ENCODE assay signal across 10 cellular contexts in genomic region chr14:91573528-91573893, GRCh38.
A peak's percentile ranks its signal among the peaks of the same experiment; 100 is the strongest.
DNase-seq lines count a peak whose midpoint lies in the region; ATAC-seq and TF ChIP-seq lines count a peak whose summit lies in the region.
"Had no signal": no experiment of that assay in that cellular context is flagged by ENCODE, and none has a peak within 500 bp of the region (broad histone marks: within the 10 kb centered on the region; RNA-seq: fewer than 3 reads in every experiment).

No MANE protein-coding gene starts in this region.

- H3K9me2 ChIP-seq in GM23338 (ENCODE audit: insufficient read depth): no peaks in the 10 kb centered on the region

- intact Hi-C loops in A673 (cut with micrococcal nuclease; ENCODE audit: unreplicated experiment) (no loop called here), ascending aorta (cut with DNase I) (loop anchor here (1.0 kb wide), 1 partner anchor 63 kb away; the partner anchor contains the start of gene PPP4R3A), Right ventricle myocardium superior (cut with DNase I) (no loop called here)

- no peak overlapping the region for H3K9ac ChIP-seq in mucosa of stomach (ENCODE audit: low read length)

- H3K4me3 Mint-ChIP-seq in GM23338: peak overlapping the region; percentile 84

- no peaks in the 10 kb centered on the region for H3F3A ChIP-seq in GM23338 (replicated peaks; ENCODE audit: low read depth)

- H3K4me1 ChIP-seq in A673 (ENCODE audit: insufficient read depth, low read length, poor library complexity, severe bottlenecking) (no peaks in the 10 kb centered on the region), GM23338 (ENCODE audit: insufficient read depth) (peaks cover 7% of the 10 kb centered on the region; the same call in 1 of the 2 replicates), ascending aorta (peaks cover 0 to 2% of the 10 kb centered on the region in 2 donors), mucosa of stomach (ENCODE audit: control insufficient read depth, insufficient read depth, low read length) (no peaks in the 10 kb centered on the region)

- H3K4me3 ChIP-seq in A673 (ENCODE audit: low read depth, low read length, poor library complexity, severe bottlenecking) (peak overlapping the region; percentile 52), GM23338 (peak overlapping the region; percentile 76; the same call in 1 of the 2 replicates), ascending aorta (peak overlapping the region; percentile 54 to 68), mucosa of stomach (ENCODE audit: low read length) (peak overlapping the region; percentile 19)

- H3K27ac ChIP-seq in A673 (ENCODE audit: low read depth, low read length, poor library complexity, severe bottlenecking) (no peak overlapping the region), GM23338 (ENCODE audit: low read depth) (no peak overlapping the region), ascending aorta (peak overlapping the region; percentile 76 to 90)
- H3K27ac ChIP-seq: heart left ventricle had no signal

- peaks cover 4% of the 10 kb centered on the region for H3K9me3 ChIP-seq in A673 (ENCODE audit: low read depth, low read length, poor library complexity, severe bottlenecking)
- H3K9me3 ChIP-seq in ascending aorta: no peaks in the 10 kb centered on the region
- no peaks in the 10 kb centered on the region for H3K9me3 ChIP-seq in mucosa of stomach (ENCODE audit: control insufficient read depth, low read length)
- H3K9me3 ChIP-seq: transverse colon had no signal

- ATAC-seq in GM23338 (no peak), Right ventricle myocardium superior (ENCODE audit: poor library complexity) (no peak)

- DNase-seq in A673 (ENCODE audit: low spot score) (no peak), GM23338 (ENCODE audit: low spot score) (no peak), ascending aorta (ENCODE audit: low spot score in 2 of 2) (no peak), NCI-H345 (lab: John Stamatoyannopoulos, UW) (no peak), GM10248 (ENCODE audit: extremely low spot score) (no peak), NCI-H1694 treated with DMSO at 0.1 percent for 48 hours (lab: John Stamatoyannopoulos, UW) (no peak), Right ventricle myocardium superior (no peak)
- DNase-seq: heart left ventricle had no signal

- POLR2A ChIA-PET in A673 (lab: Charles Lee; ENCODE audit: low non-redundant PET) (no interaction called here), GM10248 (lab: Yijun Ruan, JAX) (no interaction called here)

- H3K27me3 ChIP-seq in A673 (replicated peaks; ENCODE audit: insufficient read depth, low read depth, low read length, poor library complexity) (no peaks in the 10 kb centered on the region), GM23338 (ENCODE audit: insufficient read depth) (peaks cover 56% of the 10 kb centered on the region), ascending aorta (no peaks in the 10 kb centered on the region), mucosa of stomach (ENCODE audit: control insufficient read depth, insufficient read depth, low read length) (peaks cover 16% of the 10 kb centered on the region)

- H3K79me2 ChIP-seq in GM23338 (replicated peaks; ENCODE audit: insufficient read depth): no peaks in the 10 kb centered on the region

- H3K36me3 ChIP-seq in A673 (ENCODE audit: insufficient read depth, low read length, poor library complexity, severe bottlenecking): no peaks in the 10 kb centered on the region
- no peaks in the 10 kb centered on the region for H3K36me3 ChIP-seq in GM23338 (ENCODE audit: insufficient read depth)
- no peaks in the 10 kb centered on the region for H3K36me3 ChIP-seq in ascending aorta
- no peaks in the 10 kb centered on the region for H3K36me3 ChIP-seq in mucosa of stomach (ENCODE audit: control insufficient read depth, insufficient read depth, low read length)
- H3K36me3 ChIP-seq: heart left ventricle, transverse colon had no signal

- no peak overlapping the region for H3K27ac Mint-ChIP-seq in GM23338

- peaks cover 12% of the 10 kb centered on the region for H3K36me3 Mint-ChIP-seq in GM23338 (ENCODE audit: low read depth)

- TF ChIP-seq CTCF in A673 (conservative IDR thresholded peaks at IDR 0.05; ENCODE audit: low read depth, low read length) (no peak), GM23338 (conservative IDR thresholded peaks at IDR 0.05; ENCODE audit: low read depth in 2 of 2) (no peak), ascending aorta (IDR thresholded peaks at IDR 0.05) (no peak), GM10248 (IDR thresholded peaks at IDR 0.05; ENCODE audit: control extremely low read depth, extremely low read depth, low read depth, missing control alignments) (no peak)

- H4K20me1 ChIP-seq in GM23338 (replicated peaks; ENCODE audit: insufficient read depth): no peaks in the 10 kb centered on the region; the same call in 1 of the 2 replicates

- no TSS peak for BruUV-seq in A673 (replicated peaks; lab: Mats Ljungman, UMichigan)

- CTCF ChIA-PET in A673 (lab: Charles Lee): no interaction called here
- CTCF ChIA-PET in GM10248 (lab: Yijun Ruan, JAX): no interaction called here

- peaks cover 9% of the 10 kb centered on the region; the same call in 2 of the 3 replicates for H3K4me1 Mint-ChIP-seq in GM23338

- H3K27me3 Mint-ChIP-seq in GM23338 (ENCODE audit: insufficient read depth, low read depth, poor library complexity): peaks cover 43% of the 10 kb centered on the region

- peak overlapping the region; percentile 93 for H3K4me2 ChIP-seq in GM23338

- no peak overlapping the region for H2AFZ ChIP-seq in GM23338

- H3K9me3 Mint-ChIP-seq in GM23338: peaks cover 30% of the 10 kb centered on the region

TF ChIP-seq in GM23338, 12 proteins besides CTCF, POLR2A, EP300 and RAD21:
- no peak for TF ChIP-seq ZNF331 (CRISPR knock-in tag; IDR thresholded peaks at IDR 0.05; ENCODE audit: low read depth)
- TF ChIP-seq ZNF114 (CRISPR knock-in tag; IDR thresholded peaks at IDR 0.05): no peak
- TF ChIP-seq EZH2phosphoT487 (IDR thresholded peaks at IDR 0.05; ENCODE audit: unreplicated experiment): no peak
- TF ChIP-seq ETS1 (IDR thresholded peaks at IDR 0.05): no peak
TF ChIP-seq in GM23338: peak in this region for 0.

Comparison
In these comparisons a context has a peak if more than half of its experiments do, and no peak if none do; other contexts are left out.
1. H3K27ac ChIP-seq: peak in ascending aorta (2 of 2); none in A673 (single experiment) and GM23338 (single experiment).
2. H3K4me3 ChIP-seq: peak in every context shown above with its lines; median percentile 76 in GM23338; 61 in ascending aorta; 52 in A673; 19 in mucosa of stomach.